ENCODE assay signal across 22 cellular contexts in the genomic region with DNA sequence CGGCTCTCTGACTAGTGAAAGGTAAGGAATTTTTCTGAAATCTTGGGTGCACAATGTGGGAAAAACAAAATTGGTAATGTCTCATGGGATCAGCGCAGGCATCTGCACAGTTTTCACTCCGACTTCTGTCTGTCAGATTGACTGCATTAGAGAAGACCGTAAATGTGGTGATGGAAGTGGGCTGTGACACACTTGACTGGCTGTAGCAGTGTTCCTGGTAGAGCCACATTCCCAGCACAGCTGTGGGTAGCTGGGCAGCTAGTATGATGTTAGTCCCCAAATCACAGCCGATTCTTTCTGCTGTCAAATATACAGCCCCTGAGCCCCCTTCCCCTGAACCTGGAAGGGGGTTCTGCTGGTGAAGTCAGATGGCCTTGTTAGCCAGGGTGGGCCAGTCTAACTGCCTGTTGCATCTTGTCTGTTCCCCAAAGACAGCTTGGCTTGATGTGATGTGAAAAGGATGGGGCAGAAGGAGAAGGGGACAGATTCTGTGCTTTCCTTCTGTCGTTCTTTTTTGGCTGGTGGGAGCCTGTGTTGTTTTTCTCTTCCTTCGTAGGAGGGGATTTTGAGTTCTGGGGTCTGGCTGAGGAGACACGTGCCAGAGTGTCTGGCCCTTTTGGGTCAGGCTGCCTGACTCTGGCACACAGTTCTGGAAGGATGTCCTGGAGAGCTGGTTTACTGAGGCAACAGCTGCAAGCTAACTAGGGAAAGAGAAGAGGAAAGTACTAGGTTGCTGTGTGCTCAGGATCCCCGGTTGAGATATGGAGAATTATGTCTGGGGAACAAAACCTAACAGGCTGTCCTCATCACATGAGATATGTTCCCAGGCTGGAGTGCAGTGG.
DNase-seq lines count a peak whose midpoint lies in the region; ATAC-seq and TF ChIP-seq lines count a peak whose summit lies in the region.
"Had no signal": no experiment of that assay in that cellular context is flagged by ENCODE, and none has a peak within 500 bp of the region (broad histone marks: within the 10 kb centered on the region; RNA-seq: fewer than 3 reads in every experiment).

No MANE protein-coding gene starts in this region.

- DNase-seq in AG10803 (ENCODE audit: low read depth) (peak; percentile 36), SK-N-MC (ENCODE audit: low read depth, low spot score) (no peak), hepatocyte (ENCODE audit: low spot score) (no peak), NCI-H1694 (lab: John Stamatoyannopoulos, UW) (no peak), NCI-H187 (lab: John Stamatoyannopoulos, UW) (no peak)
- no peak for DNase-seq in activated CD8-positive, alpha-beta memory T cell treated with anti-CD3 and anti-CD28 coated beads, Interleukin-2, amount 50 U/mL, for 4 hours
- DNase-seq: activated CD4-positive, alpha-beta memory T cell treated with anti-CD3 and anti-CD28 coated beads for 36 hours; activated naive CD4-positive, alpha-beta T cell treated with anti-CD3 and anti-CD28 coated beads, Interleukin-2, amount 10 ng/mL, durations not matched to agents 7 days and 5 days; activated T-cell treated with anti-CD3 and anti-CD28 coated beads, Interleukin-2, amount 50 U/mL, for 1 hour; CD4-positive, alpha-beta memory T cell; DMS79; KBM-7; left lung; naive thymus-derived CD4-positive, alpha-beta T cell; NCI-H1048; NCI-H524 treated with DMSO at 0.1 percent for 48 hours; stimulated activated CD4-positive, alpha-beta T cell treated with anti-CD3 and anti-CD28 coated beads, Interleukin-15, amount 100 ng/mL, for 24 hours; stimulated activated naive CD4-positive, alpha-beta T cell; T-helper 1 cell; transverse colon had no signal

- TF ChIP-seq CTCF in AG10803 (conservative IDR thresholded peaks at IDR 0.05; ENCODE audit: low read length) (no peak), hepatocyte (IDR thresholded peaks at IDR 0.05; ENCODE audit: poor library complexity) (no peak)

- H3K4me1 ChIP-seq in hepatocyte (ENCODE audit: insufficient read depth), result peaks cover 21% of the 10 kb centered on the region
- peaks cover 16% of the 10 kb centered on the region for H3K4me1 ChIP-seq in neuron (ENCODE audit: insufficient read depth, low read length)

- H3K36me3 ChIP-seq in SK-N-MC (ENCODE audit: insufficient read depth, low read length) (no peaks in the 10 kb centered on the region), hepatocyte (replicated peaks; ENCODE audit: insufficient read depth, low read depth) (no peaks in the 10 kb centered on the region), neuron (ENCODE audit: insufficient read depth, low read length) (no peaks in the 10 kb centered on the region)
- H3K36me3 ChIP-seq: left lung, transverse colon had no signal

- H3K79me2 ChIP-seq in hepatocyte, result no peaks in the 10 kb centered on the region

- H4K20me1 ChIP-seq in hepatocyte (ENCODE audit: insufficient read depth, poor library complexity, severe bottlenecking), result no peaks in the 10 kb centered on the region

- H2AFZ ChIP-seq in hepatocyte (no peak overlapping the region), neuron (ENCODE audit: low read depth, low read length) (peak overlapping the region; percentile 12)

- H3K4me3 ChIP-seq in AG10803 (ENCODE audit: low read length) (no peak overlapping the region), SK-N-MC (peak overlapping the region; percentile 69), hepatocyte (no peak overlapping the region), neuron (ENCODE audit: low read length) (no peak overlapping the region)
- H3K4me3 ChIP-seq: left lung, transverse colon had no signal

- H3K9ac ChIP-seq in SK-N-MC (ENCODE audit: insufficient read length), result peak overlapping the region; percentile 24

- H3K27ac ChIP-seq in SK-N-MC, result peak overlapping the region; percentile 93
- peak overlapping the region; percentile 81 for H3K27ac ChIP-seq in hepatocyte

- peak overlapping the region; percentile 33 for H3K4me2 ChIP-seq in hepatocyte

- no peaks in the 10 kb centered on the region for H3K9me2 ChIP-seq in hepatocyte (replicated peaks; ENCODE audit: insufficient read depth)

- ATAC-seq in HG03354 (IDR thresholded peaks at IDR 0.05; ENCODE audit: poor library complexity, severe bottlenecking, unreplicated experiment), result no peak
- ATAC-seq: left lung; naive thymus-derived CD4-positive, alpha-beta T cell had no signal

- H3K9me3 ChIP-seq in SK-N-MC (ENCODE audit: low read depth, low read length) (no peaks in the 10 kb centered on the region), hepatocyte (ENCODE audit: low read depth) (no peaks in the 10 kb centered on the region), neuron (ENCODE audit: low read length) (peaks cover 3% of the 10 kb centered on the region)

- H3K27me3 ChIP-seq in hepatocyte (no peaks in the 10 kb centered on the region), neuron (ENCODE audit: insufficient read depth, low read length) (no peaks in the 10 kb centered on the region)
- H3K27me3 ChIP-seq: left lung, transverse colon had no signal

- WGBS in hepatocyte (ENCODE audit: low lambda C conversion rate, missing lambda C conversion rate), result 73% methylated on average over 9 of the region's 9 CpGs
